9 cellular contexts compared by ENCODE assay signal in genomic region chr3:185930393-185931107, GRCh38. TPM values are rescaled to one million over a fixed set of nuclear protein-coding genes. Genes with fewer than 3 reads are reported as not detected.
DNase-seq lines count a peak whose midpoint lies in the region; ATAC-seq and TF ChIP-seq lines count a peak whose summit lies in the region.
"Had no signal": no experiment of that assay in that cellular context is flagged by ENCODE, and none has a peak within 500 bp of the region (broad histone marks: within the 10 kb centered on the region; RNA-seq: fewer than 3 reads in every experiment).

No MANE protein-coding gene starts in this region.

- DNase-seq in AG04450 (ENCODE audit: low read depth, low spot score) = no peak
- peak; percentile 49 for DNase-seq in HFFc6
- DNase-seq in adipocyte (ENCODE audit: low read depth) = peak; percentile 61
- no peak for DNase-seq in lower lobe of right lung
- DNase-seq in middle frontal gyrus (ENCODE audit: extremely low spot score, low spot score) = no peak
- DNase-seq in OCI-M1 (lab: John Stamatoyannopoulos, UW) = no peak
- DNase-seq: heart right ventricle had no signal

- intact Hi-C loops in lower lobe of right lung (cut with DNase I) = no loop called here

- H3K36me3 ChIP-seq in adipocyte (ENCODE audit: control insufficient read depth, insufficient read depth, low read length, severe bottlenecking) = peaks cover 18% of the 10 kb centered on the region
- peaks cover 29% of the 10 kb centered on the region for H3K36me3 ChIP-seq in lower lobe of right lung

- H3K27me3 ChIP-seq in AG04450 (ENCODE audit: control insufficient read depth, insufficient read depth, low read length) (no peaks in the 10 kb centered on the region), adipocyte (replicated peaks; ENCODE audit: control insufficient read depth, insufficient read depth, low read length) (no peaks in the 10 kb centered on the region), lower lobe of right lung (ENCODE audit: low read depth) (no peaks in the 10 kb centered on the region)
- H3K27me3 ChIP-seq: heart right ventricle had no signal

- peaks cover 7% of the 10 kb centered on the region for H3K27me3 Mint-ChIP-seq in HFFc6 (ENCODE audit: insufficient read depth)

- H3K4me3 ChIP-seq in AG04450 (ENCODE audit: low read depth, low read length) = peak overlapping the region; percentile 0; the same call in 1 of the 2 replicates
- peak overlapping the region; percentile 92 for H3K4me3 ChIP-seq in adipocyte (ENCODE audit: low read length)
- peak overlapping the region; percentile 1 for H3K4me3 ChIP-seq in lower lobe of right lung

- no peak for TF ChIP-seq CTCF in AG04450 (IDR thresholded peaks at IDR 0.05; ENCODE audit: low read depth, low read length)
- TF ChIP-seq CTCF in HFFc6 (IDR thresholded peaks at IDR 0.05) = no peak
- TF ChIP-seq CTCF in lower lobe of right lung (IDR thresholded peaks at IDR 0.05) = no peak

- POLR2A ChIA-PET in AG04450 (lab: Yijun Ruan, JAX) = interaction anchor here (1.1 to 2.0 kb wide), 2 partner anchors 16 to 18 kb away, joined by 3 to 6 read pairs; no protein-coding TSS in a partner anchor

- H3K9me3 Mint-ChIP-seq in HFFc6 = no peaks in the 10 kb centered on the region

- H3K4me1 Mint-ChIP-seq in HFFc6 (ENCODE audit: low read depth) = peaks cover 100% of the 10 kb centered on the region

- peak overlapping the region; percentile 55 for H3K27ac Mint-ChIP-seq in HFFc6

- no peak overlapping the region for H3K27ac ChIP-seq in AG04450 (ENCODE audit: low read depth, low read length)
- H3K27ac ChIP-seq in lower lobe of right lung = no peak overlapping the region

- H3K9ac ChIP-seq in adipocyte (ENCODE audit: low read length) = no peak overlapping the region

- H3K4me3 Mint-ChIP-seq in HFFc6 = peak overlapping the region; percentile 100

- CTCF ChIA-PET in AG04450 (lab: Charles Lee) = interaction anchor here (0.6 to 10.3 kb wide), 3 partner anchors 13 to 270 kb away, joined by 3 to 99 read pairs (median 42); partner anchors contain the start of gene IGF2BP2

- peaks cover 46% of the 10 kb centered on the region for H3K36me3 Mint-ChIP-seq in HFFc6 (ENCODE audit: low read depth)

- H3K9me3 ChIP-seq in AG04450 (ENCODE audit: control insufficient read depth, insufficient read depth, low read length) (no peaks in the 10 kb centered on the region), adipocyte (ENCODE audit: control insufficient read depth, low read length) (no peaks in the 10 kb centered on the region), lower lobe of right lung (no peaks in the 10 kb centered on the region)
- H3K9me3 ChIP-seq: heart right ventricle had no signal

- peaks cover 98% of the 10 kb centered on the region for H3K4me1 ChIP-seq in adipocyte (ENCODE audit: control insufficient read depth, insufficient read depth, low read length)
- H3K4me1 ChIP-seq in lower lobe of right lung = peaks cover 100% of the 10 kb centered on the region

- ATAC-seq in lower lobe of right lung (no peak), GM18909 (IDR thresholded peaks at IDR 0.05; ENCODE audit: poor library complexity, unreplicated experiment) (no peak), HG02981 (IDR thresholded peaks at IDR 0.05; ENCODE audit: unreplicated experiment) (no peak)

RNA-seq across cellular contexts. Expression of gene TRA2B, which starts 7.3 kb away (rescaled TPM):
- 170 and 216 TPM in 2 replicates for polyA plus RNA-seq in AG04450 (2011; rRNA removed)
- polyA minus RNA-seq in AG04450 (2011; rRNA and poly(A)+ RNA removed) = 237 and 264 TPM in 2 replicates
- 100 to 1,000 TPM; 116 to 151 (median 141) TPM for total RNA-seq in HFFc6 (2021; fragmentation: NEBNext Ultra II Directional; extraction: Animal tissue kit (Norgen Biotek cat#: 25700))
- total RNA-seq in lower lobe of right lung = 103 TPM

Comparison
In these comparisons a context has a peak if more than half of its experiments do, and no peak if none do; other contexts are left out.
1. DNase-seq: peak in HFFc6 (single experiment) and adipocyte (single experiment); none in AG04450 (single experiment), lower lobe of right lung (single experiment), middle frontal gyrus (single experiment) and OCI-M1 (single experiment).
2. H3K4me3 ChIP-seq: peak in every context shown above with its lines; median percentile 92 in adipocyte; 1 in lower lobe of right lung; 0 in AG04450.